Comparison of ENCODE assay signal across 11 cellular contexts in genomic region chr12:104604995-104605675, GRCh38.
DNase-seq lines count a peak whose midpoint lies in the region; ATAC-seq and TF ChIP-seq lines count a peak whose summit lies in the region.
"Had no signal": no experiment of that assay in that cellular context is flagged by ENCODE, and none has a peak within 500 bp of the region (broad histone marks: within the 10 kb centered on the region; RNA-seq: fewer than 3 reads in every experiment).

No MANE protein-coding gene starts in this region.

- intact Hi-C loops in upper lobe of right lung (cut with DNase I) = no loop called here

- H3K4me3 Mint-ChIP-seq in activated naive CD4-positive, alpha-beta T cell treated with anti-CD3 and anti-CD28 coated beads, Interleukin-2, amount 10 ng/mL, durations not matched to agents 7 days and 5 days = no peak overlapping the region
- H3K4me3 Mint-ChIP-seq in brain = no peak overlapping the region

- TF ChIP-seq CTCF in brain (conservative IDR thresholded peaks at IDR 0.05) (no peak), upper lobe of right lung (IDR thresholded peaks at IDR 0.05) (no peak)

- peaks cover 49% of the 10 kb centered on the region for H3K4me1 Mint-ChIP-seq in activated naive CD4-positive, alpha-beta T cell treated with anti-CD3 and anti-CD28 coated beads, Interleukin-2, amount 10 ng/mL, durations not matched to agents 7 days and 5 days
- peaks cover 77% of the 10 kb centered on the region for H3K4me1 Mint-ChIP-seq in brain

- peaks cover 33% of the 10 kb centered on the region for H3K36me3 Mint-ChIP-seq in activated naive CD4-positive, alpha-beta T cell treated with anti-CD3 and anti-CD28 coated beads, Interleukin-2, amount 10 ng/mL, durations not matched to agents 7 days and 5 days
- H3K36me3 Mint-ChIP-seq in brain = peaks cover 6% of the 10 kb centered on the region

- H3K4me3 ChIP-seq in mesodermal cell (ENCODE audit: extremely low read depth, insufficient read depth, low read length, poor library complexity, severe bottlenecking) (no peak overlapping the region), upper lobe of right lung (no peak overlapping the region)
- H3K4me3 ChIP-seq: MG63 had no signal

- no peak for DNase-seq in activated naive CD4-positive, alpha-beta T cell treated with anti-CD3 and anti-CD28 coated beads, Interleukin-2, amount 10 ng/mL, durations not matched to agents 7 days and 5 days
- no peak for DNase-seq in activated naive CD4-positive, alpha-beta T cell treated with Interleukin-2 at 50 U/mL for 16 hours
- DNase-seq in upper lobe of right lung (peak; percentile 77), NCI-H1436 treated with DMSO at 0.1 percent for 48 hours (lab: John Stamatoyannopoulos, UW) (no peak)
- DNase-seq: MG63, SHP77 had no signal

- no peaks in the 10 kb centered on the region for H3K27me3 ChIP-seq in upper lobe of right lung
- H3K27me3 ChIP-seq: MG63 had no signal

- H3K4me1 ChIP-seq in mesodermal cell (ENCODE audit: control insufficient read depth, insufficient read depth, low read length, poor library complexity, severe bottlenecking) = peaks cover 14% of the 10 kb centered on the region
- peaks cover 54% of the 10 kb centered on the region for H3K4me1 ChIP-seq in upper lobe of right lung

- no peaks in the 10 kb centered on the region for H3K36me3 ChIP-seq in mesodermal cell (ENCODE audit: control insufficient read depth, insufficient read depth, low read length)
- no peaks in the 10 kb centered on the region for H3K36me3 ChIP-seq in upper lobe of right lung
- H3K36me3 ChIP-seq: MG63 had no signal

- H3K9me3 ChIP-seq in mesodermal cell (ENCODE audit: control insufficient read depth, low read length) (no peaks in the 10 kb centered on the region), upper lobe of right lung (no peaks in the 10 kb centered on the region)
- H3K9me3 ChIP-seq: MG63 had no signal

- CTCF ChIA-PET in activated naive CD4-positive, alpha-beta T cell treated with anti-CD3 and anti-CD28 coated beads, Interleukin-2, amount 10 ng/mL, durations not matched to agents 7 days and 5 days (lab: Charles Lee) = interaction anchor here (1.0 kb wide), 1 partner anchor 148 kb away, joined by 4 read pairs; the partner anchor contains the start of gene CHST11

- ATAC-seq in upper lobe of right lung (no peak), HG03571 (IDR thresholded peaks at IDR 0.05; ENCODE audit: unreplicated experiment) (no peak), GM21360 (IDR thresholded peaks at IDR 0.05; ENCODE audit: unreplicated experiment) (no peak)

- peak overlapping the region; percentile 82 for H3K27ac Mint-ChIP-seq in activated naive CD4-positive, alpha-beta T cell treated with anti-CD3 and anti-CD28 coated beads, Interleukin-2, amount 10 ng/mL, durations not matched to agents 7 days and 5 days
- H3K27ac Mint-ChIP-seq in brain = peak overlapping the region in 3 of 5 experiments; percentile 60 to 90 (median 85)

- H3K27ac ChIP-seq in mesodermal cell (ENCODE audit: low read depth, low read length, severe bottlenecking) = peak overlapping the region; percentile 92
- peak overlapping the region; percentile 77 for H3K27ac ChIP-seq in upper lobe of right lung

- H3K9me3 Mint-ChIP-seq in activated naive CD4-positive, alpha-beta T cell treated with anti-CD3 and anti-CD28 coated beads, Interleukin-2, amount 10 ng/mL, durations not matched to agents 7 days and 5 days = no peaks in the 10 kb centered on the region
- H3K9me3 Mint-ChIP-seq in brain = peaks cover 0 to 3% (median 0%) of the 10 kb centered on the region in 5 experiments
- H3K9me3 Mint-ChIP-seq: activated T-cell treated with anti-CD3 and anti-CD28 coated beads, Interleukin-2, amount 50 U/mL, for 4 hours had no signal

- H3K27me3 Mint-ChIP-seq in activated naive CD4-positive, alpha-beta T cell treated with anti-CD3 and anti-CD28 coated beads, Interleukin-2, amount 10 ng/mL, durations not matched to agents 7 days and 5 days = no peaks in the 10 kb centered on the region
- H3K27me3 Mint-ChIP-seq in brain = no peaks in the 10 kb centered on the region

- 98 to 99% methylated on average over 11 of the region's 16 CpGs for WGBS in mesodermal cell (ENCODE audit: insufficient coverage in 2 of 2), 2 experiments
